ENCODE assay signal across 9 cellular contexts in genomic region chr21:43893536-43894205, GRCh38. TPM values are rescaled to one million over a fixed set of nuclear protein-coding genes. Genes with fewer than 3 reads are reported as not detected.
DNase-seq lines count a peak whose midpoint lies in the region; ATAC-seq and TF ChIP-seq lines count a peak whose summit lies in the region.
"Had no signal": no experiment of that assay in that cellular context is flagged by ENCODE, and none has a peak within 500 bp of the region (broad histone marks: within the 10 kb centered on the region; RNA-seq: fewer than 3 reads in every experiment).

No MANE protein-coding gene starts in this region.

- no peaks in the 10 kb centered on the region for H3K27me3 Mint-ChIP-seq in activated T-helper 1 cell treated with anti-CD3 and anti-CD28 coated beads, Interleukin-12 subunit alpha, Interleukin-12 subunit beta, Interleukin-2, Interleukin-4 antibody, amounts not matched to agents 30 ng/mL and 10 ng/mL and 1 ng/mL, durations not matched to agents 14 hours and 24 hours and 36 hours (ENCODE audit: insufficient read depth)
- H3K27me3 Mint-ChIP-seq in naive thymus-derived CD4-positive, alpha-beta T cell: no peaks in the 10 kb centered on the region

- H3K4me1 ChIP-seq in naive thymus-derived CD4-positive, alpha-beta T cell (ENCODE audit: control insufficient read depth in 2 of 2, insufficient read depth in 2 of 2, low read length in 2 of 2): peaks cover 0 to 9% of the 10 kb centered on the region in 2 donors

- peak; percentile 43 for DNase-seq in GM10266 (ENCODE audit: extremely low spot score)
- peak; percentile 12 for DNase-seq in activated T-helper 1 cell treated with anti-CD3 and anti-CD28 coated beads, Interleukin-12 subunit alpha, Interleukin-12 subunit beta, Interleukin-2, Interleukin-4 antibody, amounts not matched to agents 30 ng/mL and 10 ng/mL and 1 ng/mL, durations not matched to agents 14 hours and 24 hours and 36 hours (ENCODE audit: low spot score)
- peak in 5 of 9 donors; percentile 18 to 33 (median 25) for DNase-seq in naive thymus-derived CD4-positive, alpha-beta T cell
- no peak for DNase-seq in NCI-H1436 treated with DMSO at 0.1 percent for 48 hours (lab: John Stamatoyannopoulos, UW)
- no peak for DNase-seq in HuH-7 (ENCODE audit: low spot score)
- DNase-seq: NCI-H1092 had no signal

- peak overlapping the region; percentile 53 for H3K27ac ChIP-seq in naive thymus-derived CD4-positive, alpha-beta T cell (ENCODE audit: low read depth, low read length)

- peaks cover 32% of the 10 kb centered on the region for H3K36me3 Mint-ChIP-seq in activated T-helper 1 cell treated with anti-CD3 and anti-CD28 coated beads, Interleukin-12 subunit alpha, Interleukin-12 subunit beta, Interleukin-2, Interleukin-4 antibody, amounts not matched to agents 30 ng/mL and 10 ng/mL and 1 ng/mL, durations not matched to agents 14 hours and 24 hours and 36 hours (ENCODE audit: low read depth)
- peaks cover 3 to 32% (median 9%) of the 10 kb centered on the region in 5 donors for H3K36me3 Mint-ChIP-seq in naive thymus-derived CD4-positive, alpha-beta T cell

- peaks cover 0 to 4% (median under 1%) of the 10 kb centered on the region in 3 experiments for H3K36me3 ChIP-seq in naive thymus-derived CD4-positive, alpha-beta T cell (ENCODE audit: control insufficient read depth in 2 of 3, insufficient read depth in 3 of 3, low read length in 3 of 3)

- peak overlapping the region; percentile 64 for H3K27ac Mint-ChIP-seq in activated T-helper 1 cell treated with anti-CD3 and anti-CD28 coated beads, Interleukin-12 subunit alpha, Interleukin-12 subunit beta, Interleukin-2, Interleukin-4 antibody, amounts not matched to agents 30 ng/mL and 10 ng/mL and 1 ng/mL, durations not matched to agents 14 hours and 24 hours and 36 hours
- peak overlapping the region; percentile 60 to 94 (median 80) for H3K27ac Mint-ChIP-seq in naive thymus-derived CD4-positive, alpha-beta T cell

- peaks cover 37% of the 10 kb centered on the region for H3K4me1 Mint-ChIP-seq in activated T-helper 1 cell treated with anti-CD3 and anti-CD28 coated beads, Interleukin-12 subunit alpha, Interleukin-12 subunit beta, Interleukin-2, Interleukin-4 antibody, amounts not matched to agents 30 ng/mL and 10 ng/mL and 1 ng/mL, durations not matched to agents 14 hours and 24 hours and 36 hours (ENCODE audit: low read depth)
- peaks cover 16 to 58% (median 53%) of the 10 kb centered on the region in 7 donors for H3K4me1 Mint-ChIP-seq in naive thymus-derived CD4-positive, alpha-beta T cell

- H3K4me3 Mint-ChIP-seq in activated T-helper 1 cell treated with anti-CD3 and anti-CD28 coated beads, Interleukin-12 subunit alpha, Interleukin-12 subunit beta, Interleukin-2, Interleukin-4 antibody, amounts not matched to agents 30 ng/mL and 10 ng/mL and 1 ng/mL, durations not matched to agents 14 hours and 24 hours and 36 hours: peak overlapping the region; percentile 24
- H3K4me3 Mint-ChIP-seq in naive thymus-derived CD4-positive, alpha-beta T cell: peak overlapping the region; percentile 35 to 79 (median 75)

- H3K27me3 ChIP-seq in naive thymus-derived CD4-positive, alpha-beta T cell (ENCODE audit: control insufficient read depth in 2 of 2, insufficient read depth in 2 of 2, low read length in 2 of 2): no peaks in the 10 kb centered on the region

- POLR2A ChIA-PET in naive thymus-derived CD4-positive, alpha-beta T cell (lab: Charles Lee): interaction anchor here (1.0 to 2.0 kb wide), 5 partner anchors 19 to 29 kb away, joined by 3 to 9 read pairs (median 3); no protein-coding TSS in a partner anchor

- intact Hi-C loops in activated T-helper 1 cell treated with anti-CD3 and anti-CD28 coated beads, Interleukin-12 subunit alpha, Interleukin-12 subunit beta, Interleukin-2, Interleukin-4 antibody, amounts not matched to agents 30 ng/mL and 10 ng/mL and 1 ng/mL, durations not matched to agents 14 hours and 24 hours and 36 hours (cut with micrococcal nuclease): loop anchor here (1.0 to 2.0 kb wide), 6 partner anchors 20 to 51 kb away; no protein-coding TSS in a partner anchor
- intact Hi-C loops in naive thymus-derived CD4-positive, alpha-beta T cell (cut with micrococcal nuclease): loop anchor here (1.0 to 2.0 kb wide), 2 partner anchors 24 to 27 kb away; no protein-coding TSS in a partner anchor

- no peak for TF ChIP-seq CTCF in GM10266 (IDR thresholded peaks at IDR 0.05; ENCODE audit: control insufficient read depth, insufficient read depth, low read depth, missing control alignments)

- H3K9me3 ChIP-seq in naive thymus-derived CD4-positive, alpha-beta T cell (ENCODE audit: control insufficient read depth in 2 of 3, low read length in 3 of 3): no peaks in the 10 kb centered on the region

- CTCF ChIA-PET in naive thymus-derived CD4-positive, alpha-beta T cell (lab: Charles Lee): interaction anchor here (1.3 to 2.5 kb wide), 3 partner anchors 22 to 45 kb away, joined by 3 to 9 read pairs (median 5); no protein-coding TSS in a partner anchor

- no peaks in the 10 kb centered on the region for H3K9me3 Mint-ChIP-seq in activated T-helper 1 cell treated with anti-CD3 and anti-CD28 coated beads, Interleukin-12 subunit alpha, Interleukin-12 subunit beta, Interleukin-2, Interleukin-4 antibody, amounts not matched to agents 30 ng/mL and 10 ng/mL and 1 ng/mL, durations not matched to agents 14 hours and 24 hours and 36 hours
- H3K9me3 Mint-ChIP-seq in naive thymus-derived CD4-positive, alpha-beta T cell: peaks cover 0 to 4% (median 0%) of the 10 kb centered on the region in 11 donors

- ATAC-seq in GM21786 (IDR thresholded peaks at IDR 0.05; ENCODE audit: unreplicated experiment) (peak; percentile 78), GM19455 (IDR thresholded peaks at IDR 0.05; ENCODE audit: unreplicated experiment) (no peak), HG03097 (IDR thresholded peaks at IDR 0.05; ENCODE audit: low FRiP score, unreplicated experiment) (no peak)
- peak; percentile 53 for ATAC-seq in naive thymus-derived CD4-positive, alpha-beta T cell

- peak overlapping the region; percentile 44 for H3K4me3 ChIP-seq in naive thymus-derived CD4-positive, alpha-beta T cell (ENCODE audit: low read length)

RNA-seq across cellular contexts. Expression of gene AGPAT3, which starts 28.6 kb away (rescaled TPM):
- total RNA-seq in activated T-helper 1 cell treated with anti-CD3 and anti-CD28 coated beads, Interleukin-12 subunit alpha, Interleukin-12 subunit beta, Interleukin-2, Interleukin-4 antibody, amounts not matched to agents 30 ng/mL and 10 ng/mL and 1 ng/mL, durations not matched to agents 14 hours and 24 hours and 36 hours: 127 and 132 TPM in 2 replicates
- 100 to 1,000 TPM in 1 of 5 experiments, 10 to 100 TPM in 4; 58.4 to 121 (median 69.0) TPM for total RNA-seq in naive thymus-derived CD4-positive, alpha-beta T cell
- 10 to 100 TPM; 11.4 to 16.1 TPM for polyA plus RNA-seq in naive thymus-derived CD4-positive, alpha-beta T cell

Comparison
In these comparisons a context has a peak if more than half of its experiments do, and no peak if none do; other contexts are left out.
1. DNase-seq: peak in GM10266 (single experiment), activated T-helper 1 cell treated with anti-CD3 and anti-CD28 coated beads, Interleukin-12 subunit alpha, Interleukin-12 subunit beta, Interleukin-2, Interleukin-4 antibody, amounts not matched to agents 30 ng/mL and 10 ng/mL and 1 ng/mL, durations not matched to agents 14 hours and 24 hours and 36 hours (single experiment) and naive thymus-derived CD4-positive, alpha-beta T cell (5 of 9); none in NCI-H1436 treated with DMSO at 0.1 percent for 48 hours (single experiment) and HuH-7 (single experiment).
2. ATAC-seq: peak in GM21786 (single experiment) and naive thymus-derived CD4-positive, alpha-beta T cell (single experiment); none in GM19455 (single experiment) and HG03097 (single experiment).